Comparison of ENCODE assay signal across 23 cellular contexts in genomic region chr22:24813861-24814770, GRCh38. TPM values are rescaled to one million over a fixed set of nuclear protein-coding genes. Genes with fewer than 3 reads are reported as not detected.
DNase-seq lines count a peak whose midpoint lies in the region; ATAC-seq, FAIRE-seq and TF ChIP-seq lines count a peak whose summit lies in the region.
"Had no signal": no experiment of that assay in that cellular context is flagged by ENCODE, and none has a peak within 500 bp of the region (broad histone marks: within the 10 kb centered on the region; RNA-seq: fewer than 3 reads in every experiment).

No MANE protein-coding gene starts in this region.

- no peak overlapping the region for H2AFZ ChIP-seq in HepG2 (ENCODE audit: low read length)
- no peak overlapping the region for H2AFZ ChIP-seq in trophoblast cell (ENCODE audit: insufficient read depth, low read length, poor library complexity)
- H2AFZ ChIP-seq: GM23248 had no signal

- no peak overlapping the region for H2BK5ac ChIP-seq in trophoblast cell (ENCODE audit: low read depth, low read length, poor library complexity)

- no peak overlapping the region for H3K4ac ChIP-seq in trophoblast cell (ENCODE audit: low read depth, low read length)

- H3K79me2 ChIP-seq in HepG2 (ENCODE audit: insufficient read depth, low read length) (no peaks in the 10 kb centered on the region), trophoblast cell (ENCODE audit: control insufficient read depth, insufficient read depth, low read length, poor library complexity) (no peaks in the 10 kb centered on the region)

- no peak overlapping the region for H3K14ac ChIP-seq in trophoblast cell (ENCODE audit: low read length)

- no peaks in the 10 kb centered on the region for H3K79me1 ChIP-seq in trophoblast cell (ENCODE audit: low read length)

- no peak for TF ChIP-seq POLR2A in HepG2 (IDR thresholded peaks at IDR 0.05; ENCODE audit: insufficient read depth in 1 of 2, low read depth in 2 of 2, low read length in 2 of 2)
- TF ChIP-seq POLR2A in right lobe of liver (IDR thresholded peaks at IDR 0.05) = no peak

- H2BK120ac ChIP-seq in trophoblast cell (ENCODE audit: insufficient read depth, low read length, poor library complexity) = no peak overlapping the region

- H2AK5ac ChIP-seq in trophoblast cell (ENCODE audit: low read length) = no peak overlapping the region

- BruUV-seq in HepG2 (replicated peaks; lab: Mats Ljungman, UMichigan) = no TSS peak

- H3K27me3 ChIP-seq in heart right ventricle (no peaks in the 10 kb centered on the region), HepG2 (ENCODE audit: control insufficient read depth in 1 of 2, insufficient read depth in 2 of 2, low read length in 2 of 2) (peaks cover 1 to 42% of the 10 kb centered on the region in 2 experiments; a peak in 3 of 5 replicates), right lobe of liver (no peaks in the 10 kb centered on the region), trophoblast cell (ENCODE audit: insufficient read depth, low read length) (no peaks in the 10 kb centered on the region)
- H3K27me3 ChIP-seq: BLaER1 had no signal

- no peak overlapping the region for H3K4me2 ChIP-seq in HepG2 (ENCODE audit: low read depth, low read length)
- no peak overlapping the region for H3K4me2 ChIP-seq in trophoblast cell (ENCODE audit: low read length)
- H3K4me2 ChIP-seq: BLaER1 had no signal

- no peak overlapping the region for H2BK12ac ChIP-seq in trophoblast cell (ENCODE audit: low read length)

- H3K4me1 ChIP-seq in heart right ventricle (peaks cover 0 to 47% (median 18%) of the 10 kb centered on the region in 9 donors), HepG2 (ENCODE audit: insufficient read depth, low read length) (no peaks in the 10 kb centered on the region), right lobe of liver (no peaks in the 10 kb centered on the region), trophoblast cell (ENCODE audit: control insufficient read depth in 1 of 2, insufficient read depth in 2 of 2, low read length in 2 of 2) (no peaks in the 10 kb centered on the region)
- H3K4me1 ChIP-seq: BLaER1, HAP-1 had no signal

- peak; percentile 44 to 46 for ATAC-seq in left cardiac atrium
- ATAC-seq in heart right ventricle = no peak
- no peak for ATAC-seq in HepG2
- ATAC-seq in right lobe of liver = no peak

- no peak overlapping the region for H4K8ac ChIP-seq in trophoblast cell (ENCODE audit: low read depth, low read length)

- FAIRE-seq in HepG2 (lab: Jason Lieb, UNC) = no peak
- FAIRE-seq: GM12892, GM18507 had no signal

- H3K4me3 ChIP-seq in heart right ventricle (no peak overlapping the region), HepG2 (replicated peaks in 1 of 3; ENCODE audit: insufficient read depth in 1 of 3, low read depth in 2 of 3, low read length in 3 of 3) (no peak overlapping the region), right lobe of liver (no peak overlapping the region), trophoblast cell (ENCODE audit: low read depth, low read length) (no peak overlapping the region)
- H3K4me3 ChIP-seq: BLaER1, GM23248, HAP-1 had no signal

- H3K9me3 ChIP-seq in heart right ventricle (peaks cover 0 to 13% (median 0%) of the 10 kb centered on the region in 11 donors), HepG2 (ENCODE audit: low read length) (no peaks in the 10 kb centered on the region), right lobe of liver (no peaks in the 10 kb centered on the region), trophoblast cell (ENCODE audit: insufficient read depth, low read depth, low read length) (peaks cover 3% of the 10 kb centered on the region)
- H3K9me3 ChIP-seq: HAP-1 had no signal

- no peak overlapping the region for H4K91ac ChIP-seq in trophoblast cell (ENCODE audit: low read depth, low read length)

- DNase-seq in left cardiac atrium = no peak
- no peak for DNase-seq in heart right ventricle
- DNase-seq in HepG2 (ENCODE audit: low spot score) = no peak
- DNase-seq in right lobe of liver = no peak
- DNase-seq in trophoblast cell = no peak
- no peak for DNase-seq in NCI-H510A (lab: John Stamatoyannopoulos, UW)
- no peak for DNase-seq in effector CD8-positive, alpha-beta T cell (lab: John Stamatoyannopoulos, UW)
- DNase-seq: 8988T; CD4-positive, alpha-beta memory T cell; DMS153; DMS79; GDM1; GM23248 had no signal

- in situ Hi-C loops in HepG2 (cut with HindIII; ENCODE audit: extremely low pct_ligation_motif_present, low pct_unique_long_range_greater_than_20kb) = no loop called here

- H3K36me3 ChIP-seq in heart right ventricle (no peaks in the 10 kb centered on the region), HepG2 (replicated peaks in 1 of 2; ENCODE audit: control insufficient read depth in 1 of 2, insufficient read depth in 2 of 2, low read length in 2 of 2) (no peaks in the 10 kb centered on the region), right lobe of liver (no peaks in the 10 kb centered on the region), trophoblast cell (ENCODE audit: control insufficient read depth in 1 of 2, insufficient read depth in 2 of 2, low read length in 2 of 2) (no peaks in the 10 kb centered on the region)
- H3K36me3 ChIP-seq: BLaER1, HAP-1 had no signal

- H3K23ac ChIP-seq in trophoblast cell (ENCODE audit: low read length) = no peak overlapping the region

- H4K12ac ChIP-seq in trophoblast cell (ENCODE audit: low read depth, low read length) = no peak overlapping the region

- no peak overlapping the region for H3K18ac ChIP-seq in trophoblast cell (ENCODE audit: low read length)

- intact Hi-C loops in left cardiac atrium (cut with DNase I) = no loop called here
- intact Hi-C loops in heart right ventricle (cut with DNase I) = no loop called here
- intact Hi-C loops in HepG2 (cut with micrococcal nuclease; ENCODE audit: unreplicated experiment) = no loop called here
- intact Hi-C loops in right lobe of liver (cut with DNase I) = no loop called here

- WGBS in heart right ventricle, 2 donors = 75 to 78% methylated on average over 9 of the region's 9 CpGs
- 14% methylated on average over 7 of the region's 9 CpGs for WGBS in HepG2 (ENCODE audit: low lambda C conversion rate)
- WGBS in right lobe of liver (ENCODE audit: insufficient coverage, low coverage, low lambda C conversion rate, missing lambda C conversion rate) = 67% methylated on average over 6 of the region's 9 CpGs
- no CpG with 5 or more reads among the region's 9 CpGs for WGBS in trophoblast cell (ENCODE audit: extremely low coverage, insufficient coverage, insufficient read length)

- H3K27ac ChIP-seq in heart right ventricle (no peak overlapping the region), HepG2 (ENCODE audit: extremely low read length, insufficient read depth, low read length) (no peak overlapping the region), right lobe of liver (no peak overlapping the region), trophoblast cell (ENCODE audit: low read depth, low read length) (no peak overlapping the region)
- H3K27ac ChIP-seq: BLaER1, GM23248 had no signal

- TF ChIP-seq RAD21 in HepG2 (CRISPR knock-in tag; IDR thresholded peaks at IDR 0.05) = no peak

- POLR2A ChIA-PET in HepG2 (lab: Yijun Ruan, JAX) = no interaction called here

- no peak overlapping the region for H3K9ac ChIP-seq in HepG2 (ENCODE audit: insufficient read depth, low read depth, low read length)
- peak overlapping the region; percentile 55 for H3K9ac ChIP-seq in trophoblast cell (ENCODE audit: low read length)
- H3K9ac ChIP-seq: BLaER1, GM23248 had no signal

- no peaks in the 10 kb centered on the region for H4K20me1 ChIP-seq in HepG2 (ENCODE audit: insufficient read depth, low read length)
- H4K20me1 ChIP-seq: BLaER1 had no signal

- TF ChIP-seq EP300 in HepG2 (IDR thresholded peaks at IDR 0.05; ENCODE audit: low read depth in 2 of 2, low read length in 2 of 2) = no peak
- no peak for TF ChIP-seq EP300 in HepG2 (CRISPR knock-in tag; IDR thresholded peaks at IDR 0.05; ENCODE audit: borderline replicate concordance)

- CTCF ChIA-PET in HepG2 (lab: Yijun Ruan, JAX; ENCODE audit: low intra/inter-chr PET ratio, low total read pairs) = no interaction called here

- TF ChIP-seq CTCF in heart right ventricle (IDR thresholded peaks at IDR 0.05) = no peak
- TF ChIP-seq CTCF in HepG2 (CRISPR knock-in tag; IDR thresholded peaks at IDR 0.05) = no peak
- TF ChIP-seq CTCF in right lobe of liver (IDR thresholded peaks at IDR 0.05) = no peak

RNA-seq across cellular contexts. Expression of gene SGSM1, which starts 8.1 kb away (rescaled TPM):
- total RNA-seq in left cardiac atrium (10 to 100 TPM; 16.1 to 24.8 TPM), heart right ventricle (10 to 100 TPM in 1 of 10 donors, 1 to 10 TPM in 9; 5.5 to 14.3 (median 8.3) TPM), HepG2 (2016; rRNA removed; fragmentation: Illumina TruSeq; extraction: Trizol) (not detected in 2 replicates), right lobe of liver (under 1 TPM; 0.11 to 0.78 (median 0.41) TPM)
- polyA plus RNA-seq in heart right ventricle (1 to 10 TPM; 1.1 to 7.2 TPM), HepG2 (2011; rRNA removed) (0.07 and 0.09 TPM in 2 replicates)
- not detected in 2 replicates for total RNA-seq in HepG2 (2016; cell fraction: cytosol; rRNA removed; fragmentation: Illumina TruSeq; extraction: Trizol; ENCODE audit: low read depth)
- not detected in 2 replicates for total RNA-seq in HepG2 (2016; cell fraction: insoluble cytoplasmic fraction; rRNA removed; fragmentation: Illumina TruSeq; extraction: Trizol)
- not detected in 2 replicates for total RNA-seq in HepG2 (2016; cell fraction: membrane; rRNA removed; fragmentation: Illumina TruSeq; extraction: Trizol)
- not detected in 2 replicates for total RNA-seq in HepG2 (2016; cell fraction: nucleus; rRNA removed; fragmentation: Illumina TruSeq; extraction: Trizol)
- 0.05 and 0.07 TPM in 2 replicates for polyA plus RNA-seq in HepG2 (2011; cell fraction: cytosol; rRNA removed)
- polyA plus RNA-seq in HepG2 (2011; cell fraction: nucleus; rRNA removed) = 0.06 and 0.16 TPM in 2 replicates
- polyA plus RNA-seq in HepG2 (2012) = 0.04 and 0.08 TPM in 2 replicates
- polyA plus RNA-seq in HepG2 (2016; cell fraction: cytosol; fragmentation: Illumina TruSeq; extraction: Trizol; ENCODE audit: low read depth) = not detected in 2 replicates
- polyA plus RNA-seq in HepG2 (2016; cell fraction: insoluble cytoplasmic fraction; fragmentation: Illumina TruSeq; extraction: Trizol; ENCODE audit: low read depth) = not detected in 2 replicates
- polyA plus RNA-seq in HepG2 (2016; cell fraction: membrane; fragmentation: Illumina TruSeq; extraction: Trizol; ENCODE audit: low read depth) = not detected in 2 replicates
- polyA plus RNA-seq in HepG2 (2016; cell fraction: nucleus; fragmentation: Illumina TruSeq; extraction: Trizol; ENCODE audit: insufficient read depth, low read depth) = not detected in 2 replicates
- polyA minus RNA-seq in HepG2 (2011; rRNA and poly(A)+ RNA removed; ENCODE audit: low replicate concordance) = 0.16 and 0.21 TPM in 2 replicates
- polyA minus RNA-seq in HepG2 (2011; cell fraction: cytosol; rRNA and poly(A)+ RNA removed) = not detected in 2 replicates
- 0.25 and 0.26 TPM in 2 replicates for polyA minus RNA-seq in HepG2 (2011; cell fraction: nucleus; rRNA and poly(A)+ RNA removed)
- 0.04 and 0.08 TPM in 2 replicates for polyA plus RNA-seq in trophoblast cell (2013)
- total RNA-seq: A673, Daoy, GM23248 had no signal
- polyA plus RNA-seq: AG04450, CD14-positive monocyte, GM23248 had no signal

RNA-seq across cellular contexts. Expression of gene PIWIL3, which starts 39.6 kb away (rescaled TPM):
- total RNA-seq in left cardiac atrium (not detected), heart right ventricle (not detected), HepG2 (2016; rRNA removed; fragmentation: Illumina TruSeq; extraction: Trizol) (0.08 TPM in 1 of 2 replicates, not detected in the other), right lobe of liver (not detected)
- polyA plus RNA-seq in heart right ventricle (not detected), HepG2 (2011; rRNA removed) (not detected in 2 replicates)
- not detected in 2 replicates for total RNA-seq in HepG2 (2016; cell fraction: cytosol; rRNA removed; fragmentation: Illumina TruSeq; extraction: Trizol; ENCODE audit: low read depth)
- not detected in 2 replicates for total RNA-seq in HepG2 (2016; cell fraction: insoluble cytoplasmic fraction; rRNA removed; fragmentation: Illumina TruSeq; extraction: Trizol)
- not detected in 2 replicates for total RNA-seq in HepG2 (2016; cell fraction: membrane; rRNA removed; fragmentation: Illumina TruSeq; extraction: Trizol)
- total RNA-seq in HepG2 (2016; cell fraction: nucleus; rRNA removed; fragmentation: Illumina TruSeq; extraction: Trizol) = not detected in 2 replicates
- polyA plus RNA-seq in HepG2 (2011; cell fraction: cytosol; rRNA removed) = not detected in 2 replicates
- not detected in 2 replicates for polyA plus RNA-seq in HepG2 (2011; cell fraction: nucleus; rRNA removed)
- polyA plus RNA-seq in HepG2 (2012) = not detected in 2 replicates
- not detected in 2 replicates for polyA plus RNA-seq in HepG2 (2016; cell fraction: cytosol; fragmentation: Illumina TruSeq; extraction: Trizol; ENCODE audit: low read depth)
- polyA plus RNA-seq in HepG2 (2016; cell fraction: insoluble cytoplasmic fraction; fragmentation: Illumina TruSeq; extraction: Trizol; ENCODE audit: low read depth) = not detected in 2 replicates
- polyA plus RNA-seq in HepG2 (2016; cell fraction: membrane; fragmentation: Illumina TruSeq; extraction: Trizol; ENCODE audit: low read depth) = not detected in 2 replicates
- not detected in 2 replicates for polyA plus RNA-seq in HepG2 (2016; cell fraction: nucleus; fragmentation: Illumina TruSeq; extraction: Trizol; ENCODE audit: insufficient read depth, low read depth)
- 0.23 TPM in 1 of 2 replicates, not detected in the other for polyA minus RNA-seq in HepG2 (2011; rRNA and poly(A)+ RNA removed; ENCODE audit: low replicate concordance)
- not detected in 2 replicates for polyA minus RNA-seq in HepG2 (2011; cell fraction: cytosol; rRNA and poly(A)+ RNA removed)
- polyA minus RNA-seq in HepG2 (2011; cell fraction: nucleus; rRNA and poly(A)+ RNA removed) = not detected in 2 replicates
- 0.01 TPM in 1 of 2 replicates, not detected in the other for polyA plus RNA-seq in trophoblast cell (2013)
- total RNA-seq: A673; CD4-positive, alpha-beta memory T cell; Daoy; GM23248; H4; HT-29 had no signal
- polyA plus RNA-seq: CD14-positive monocyte; CD4-positive, alpha-beta memory T cell; GM23248 had no signal

Comparison
In these comparisons a context has a peak if more than half of its experiments do, and no peak if none do; other contexts are left out.
1. ATAC-seq: peak in left cardiac atrium (2 of 2); none in heart right ventricle (0 of 8), HepG2 (single experiment) and right lobe of liver (0 of 4).